22 cellular contexts compared by ENCODE assay signal in the genomic region with DNA sequence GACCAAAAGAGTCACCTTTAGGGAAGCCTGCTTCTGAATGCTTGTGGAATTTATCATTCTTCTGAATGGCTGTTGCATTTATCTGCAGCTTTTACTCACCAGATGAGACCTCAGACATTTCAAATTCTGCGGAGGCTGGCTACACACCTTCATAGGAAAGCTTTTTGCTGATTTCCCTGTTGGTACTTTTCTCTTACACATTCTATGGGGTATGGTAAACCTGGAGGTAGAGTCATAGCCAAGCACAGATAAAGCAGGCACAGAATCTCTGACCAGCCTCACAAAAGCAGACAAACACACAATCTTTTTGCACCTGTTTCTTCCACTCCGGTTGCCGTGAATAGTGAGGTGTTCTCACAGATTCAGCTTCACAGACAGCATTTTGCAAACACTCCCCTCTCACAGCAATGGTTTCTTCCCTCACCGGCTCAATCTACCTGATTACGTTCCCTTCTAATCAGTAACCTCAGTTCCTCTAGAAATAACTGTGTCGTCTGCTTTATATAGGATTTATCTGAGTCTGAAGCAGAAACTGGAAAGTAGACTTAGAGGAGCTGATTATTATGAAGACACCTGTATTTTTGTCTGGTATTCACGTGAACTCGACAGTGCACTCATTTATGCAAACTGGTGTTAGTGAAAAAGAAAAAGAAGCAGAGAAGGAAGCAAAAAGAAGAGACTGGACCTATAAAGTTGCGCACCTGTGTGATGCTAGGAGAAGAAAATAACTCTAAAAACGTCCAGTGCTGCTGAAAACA.
DNase-seq lines count a peak whose midpoint lies in the region; ATAC-seq and TF ChIP-seq lines count a peak whose summit lies in the region.
"Had no signal": no experiment of that assay in that cellular context is flagged by ENCODE, and none has a peak within 500 bp of the region (broad histone marks: within the 10 kb centered on the region; RNA-seq: fewer than 3 reads in every experiment).

No MANE protein-coding gene starts in this region.

- no peaks in the 10 kb centered on the region for H3K9me3 ChIP-seq in HUES48 (ENCODE audit: control insufficient read depth, insufficient read depth, low read length)
- no peaks in the 10 kb centered on the region for H3K9me3 ChIP-seq in WERI-Rb-1 (ENCODE audit: severe bottlenecking)
- H3K9me3 ChIP-seq in parathyroid adenoma (ENCODE audit: control insufficient read depth, low read length) = no peaks in the 10 kb centered on the region
- H3K9me3 ChIP-seq: lower lobe of right lung, upper lobe of right lung had no signal

- no peak for ATAC-seq in GM21360 (IDR thresholded peaks at IDR 0.05; ENCODE audit: unreplicated experiment)
- ATAC-seq in GM19328 (IDR thresholded peaks at IDR 0.05; ENCODE audit: unreplicated experiment) = no peak
- ATAC-seq: activated T-helper 17 cell treated with anti-CD3 and anti-CD28 coated beads, Interleukin-2, amount 50 U/mL, for 72 hours; lower lobe of right lung; upper lobe of right lung had no signal

- H3K9ac ChIP-seq in HUES48 (ENCODE audit: low read depth, low read length) = peak overlapping the region; percentile 29; the same call in 1 of the 2 replicates
- H3K9ac ChIP-seq in parathyroid adenoma = no peak overlapping the region

- no peak for TF ChIP-seq CTCF in WERI-Rb-1 (IDR thresholded peaks at IDR 0.05; ENCODE audit: low read depth, low read length)
- no peak for TF ChIP-seq CTCF in parathyroid adenoma (IDR thresholded peaks at IDR 0.05)

- no peak overlapping the region for H3K4me3 ChIP-seq in HUES48 (ENCODE audit: low read depth, low read length)
- H3K4me3 ChIP-seq in WERI-Rb-1 (ENCODE audit: low read depth, low read length) = peak overlapping the region; percentile 40
- H3K4me3 ChIP-seq in parathyroid adenoma (ENCODE audit: low read depth, low read length) = peak overlapping the region; percentile 25
- H3K4me3 ChIP-seq: lower lobe of right lung, upper lobe of right lung had no signal

- peak overlapping the region; percentile 46 for H2AFZ ChIP-seq in parathyroid adenoma

- H3K27ac ChIP-seq in HUES48 (ENCODE audit: low read depth, low read length) = peak overlapping the region; percentile 8
- peak overlapping the region; percentile 79 for H3K27ac ChIP-seq in WERI-Rb-1
- H3K27ac ChIP-seq in parathyroid adenoma = no peak overlapping the region
- H3K27ac ChIP-seq: 22Rv1, lower lobe of right lung, upper lobe of right lung had no signal

- no peaks in the 10 kb centered on the region for H3K79me2 ChIP-seq in parathyroid adenoma

- H3K27me3 ChIP-seq in HUES48 (ENCODE audit: control insufficient read depth, insufficient read depth, low read length) (no peaks in the 10 kb centered on the region), WERI-Rb-1 (ENCODE audit: insufficient read depth, low read depth, severe bottlenecking) (peaks cover 8% of the 10 kb centered on the region), parathyroid adenoma (ENCODE audit: control insufficient read depth, insufficient read depth, low read length) (no peaks in the 10 kb centered on the region)
- H3K27me3 ChIP-seq: upper lobe of right lung had no signal

- peak; percentile 17 for DNase-seq in DMS153 (lab: John Stamatoyannopoulos, UW)
- no peak for DNase-seq in DMS153 treated with DMSO at 0.1 percent for 48 hours (lab: John Stamatoyannopoulos, UW; ENCODE audit: unreplicated experiment)
- peak; percentile 41 for DNase-seq in WERI-Rb-1
- no peak for DNase-seq in A172 (ENCODE audit: low spot score)
- DNase-seq: activated B cell treated with CpG ODN at 0.5 μM for 24 hours; activated CD4-positive, alpha-beta T cell treated with anti-CD3 and anti-CD28 coated beads, Interleukin-2, amount 50 U/mL, for 4 hours; anterior cingulate cortex; CD4-positive, CD25-positive, alpha-beta regulatory T cell; IMR-90; kidney glomerular epithelial cell; lower lobe of right lung; NCI-H1092 treated with DMSO at 0.1 percent for 48 hours; NCI-H2029 treated with DMSO at 0.1 percent for 48 hours; NCI-H446 treated with DMSO at 0.1 percent for 48 hours; nephron progenitor cell; upper lobe of right lung had no signal

- H3K36me3 ChIP-seq in HUES48 (ENCODE audit: control insufficient read depth, insufficient read depth, low read length) = no peaks in the 10 kb centered on the region
- H3K36me3 ChIP-seq in WERI-Rb-1 = no peaks in the 10 kb centered on the region
- no peaks in the 10 kb centered on the region for H3K36me3 ChIP-seq in parathyroid adenoma (ENCODE audit: control insufficient read depth, insufficient read depth, low read length)
- H3K36me3 ChIP-seq: lower lobe of right lung, upper lobe of right lung had no signal

- H3K4me1 ChIP-seq in HUES48 (ENCODE audit: control insufficient read depth, insufficient read depth, low read length) (peaks cover 21% of the 10 kb centered on the region), parathyroid adenoma (no peaks in the 10 kb centered on the region)
- H3K4me1 ChIP-seq: lower lobe of right lung, upper lobe of right lung had no signal

- peak overlapping the region; percentile 49 for H3K4me2 ChIP-seq in parathyroid adenoma (ENCODE audit: low read length)

Comparison
In these comparisons a context has a peak if more than half of its experiments do, and no peak if none do; other contexts are left out.
1. DNase-seq: peak in DMS153 (single experiment) and WERI-Rb-1 (single experiment); none in DMS153 treated with DMSO at 0.1 percent for 48 hours (single experiment) and A172 (single experiment).